10 cellular contexts compared by ENCODE assay signal in the genomic region with DNA sequence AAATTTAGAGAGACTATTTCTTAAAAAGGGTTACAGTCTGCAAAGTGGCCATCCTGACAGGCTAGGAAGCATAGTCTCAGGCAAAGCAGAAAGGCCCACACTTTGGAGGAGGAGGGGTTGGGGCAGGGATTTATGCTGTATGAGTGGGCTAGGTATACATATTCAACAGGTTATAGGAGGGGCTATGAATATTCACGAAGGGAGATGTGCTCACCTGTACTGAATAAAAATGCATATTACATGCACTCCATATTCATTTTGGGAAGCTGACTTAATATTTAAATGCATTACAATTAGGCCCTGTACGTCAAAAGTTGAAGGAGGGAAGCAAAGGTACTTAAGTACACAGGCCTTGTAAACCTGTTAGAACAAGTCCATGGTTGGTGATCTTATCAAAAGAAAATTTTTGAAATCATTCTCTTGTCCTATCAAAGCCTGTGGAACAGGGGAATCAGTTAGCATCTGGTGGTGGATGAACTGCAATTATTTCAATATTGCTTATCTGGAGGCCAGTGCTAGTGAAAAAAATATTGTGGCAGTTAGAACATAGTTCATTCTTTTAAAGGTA. TPM values are rescaled to one million over a fixed set of nuclear protein-coding genes. Genes with fewer than 3 reads are reported as not detected.
DNase-seq lines count a peak whose midpoint lies in the region; ATAC-seq, FAIRE-seq and TF ChIP-seq lines count a peak whose summit lies in the region.
"Had no signal": no experiment of that assay in that cellular context is flagged by ENCODE, and none has a peak within 500 bp of the region (broad histone marks: within the 10 kb centered on the region; RNA-seq: fewer than 3 reads in every experiment).

No MANE protein-coding gene starts in this region.

- H3K9me3 ChIP-seq in BLaER1 (no peaks in the 10 kb centered on the region), PC-9 (ENCODE audit: insufficient read depth, low read depth) (no peaks in the 10 kb centered on the region)
- H3K9me3 ChIP-seq: body of pancreas had no signal

- H3K9ac ChIP-seq in BLaER1 = peak overlapping the region; percentile 99; the same call in 1 of the 2 replicates

- H3K4me2 ChIP-seq in BLaER1 (peak overlapping the region; percentile 87), PC-9 (peak overlapping the region; percentile 99)

- TF ChIP-seq CTCF in PC-9 (conservative IDR thresholded peaks at IDR 0.05) = no peak

- POLR2A ChIA-PET in PC-9 (lab: Charles Lee; ENCODE audit: unreplicated experiment) = no interaction called here

- no peak for FAIRE-seq in GM12892 (lab: Jason Lieb, UNC)

- H3K27me3 ChIP-seq in BLaER1 = no peaks in the 10 kb centered on the region
- H3K27me3 ChIP-seq in PC-9 (ENCODE audit: insufficient read depth, low read depth) = no peaks in the 10 kb centered on the region
- H3K27me3 ChIP-seq: body of pancreas had no signal

- no peak for ATAC-seq in GM21515 (IDR thresholded peaks at IDR 0.05; ENCODE audit: unreplicated experiment)
- ATAC-seq: body of pancreas had no signal

- TF ChIP-seq POLR2A in erythroblast (IDR thresholded peaks at IDR 0.05; ENCODE audit: low read length) = no peak
- TF ChIP-seq POLR2A in GM12892 (IDR thresholded peaks at IDR 0.05; ENCODE audit: low read depth, low read length) = no peak

- BruUV-seq in PC-9 (replicated peaks; lab: Mats Ljungman, UMichigan) = no TSS peak

- H4K20me1 ChIP-seq in BLaER1 = no peaks in the 10 kb centered on the region
- no peaks in the 10 kb centered on the region for H4K20me1 ChIP-seq in PC-9 (ENCODE audit: insufficient read depth)

- no peak overlapping the region for H2AFZ ChIP-seq in PC-9

- H3K36me3 ChIP-seq in BLaER1 (peaks cover 13% of the 10 kb centered on the region), PC-9 (ENCODE audit: low read depth) (no peaks in the 10 kb centered on the region)

- H3K9me2 ChIP-seq in PC-9 (ENCODE audit: insufficient read depth) = no peaks in the 10 kb centered on the region

- H3K4me3 ChIP-seq in BLaER1 (peak overlapping the region; percentile 88; the same call in 1 of the 2 replicates), GM08714 (ENCODE audit: low read length) (peak overlapping the region; percentile 95; the same call in 1 of the 2 replicates), PC-9 (no peak overlapping the region)
- H3K4me3 ChIP-seq: body of pancreas had no signal

- CTCF ChIA-PET in PC-9 (lab: Charles Lee) = no interaction called here

- DNase-seq in PC-9 (no peak), erythroblast (lab: John Stamatoyannopoulos, UW) (peak; percentile 21 to 50), GM12892 (ENCODE audit: insufficient read length) (no peak)
- no peak for DNase-seq in activated effector memory CD4-positive, alpha-beta T cell treated with Interleukin-2 at 50 U/mL for 16 hours
- no peak for DNase-seq in stimulated activated CD4-positive, alpha-beta T cell treated with anti-CD3 and anti-CD28 coated beads, Interleukin-1b, Interleukin-23, amount 100 ng/mL, for 48 hours
- DNase-seq: body of pancreas, NCI-H2029 had no signal

- no peaks in the 10 kb centered on the region; the same call in 1 of the 2 replicates for H3F3A ChIP-seq in PC-9 (ENCODE audit: insufficient read depth, low read depth)

- H3K27ac ChIP-seq in BLaER1 (no peak overlapping the region), PC-9 (no peak overlapping the region)
- H3K27ac ChIP-seq: body of pancreas had no signal

- H3K4me1 ChIP-seq in BLaER1 (peaks cover 34% of the 10 kb centered on the region), PC-9 (replicated peaks; ENCODE audit: insufficient read depth) (peaks cover 22% of the 10 kb centered on the region)

- intact Hi-C loops in PC-9 (cut with micrococcal nuclease; ENCODE audit: unreplicated experiment) = loop anchor here (10.0 kb wide), 1 partner anchor 437 kb away; a partner anchor contains a TSS

- peaks cover 32% of the 10 kb centered on the region for H3K79me2 ChIP-seq in PC-9 (ENCODE audit: low read depth)

RNA-seq across cellular contexts. Expression of a gene that starts 1.6 kb away (rescaled TPM):
- total RNA-seq in PC-9 (2021) = 7.6 and 10.0 TPM in 2 replicates
- 14.2 TPM for polyA plus RNA-seq in GM12892 (2012; ENCODE audit: missing spikeins)

RNA-seq across cellular contexts. Expression of a gene that starts 2.2 kb away (rescaled TPM):
- total RNA-seq in PC-9 (2021) = 35.7 and 46.9 TPM in 2 replicates
- 36.9 TPM for polyA plus RNA-seq in GM12892 (2012; ENCODE audit: missing spikeins)

RNA-seq across cellular contexts. Expression of a gene that starts 33.9 kb away (rescaled TPM):
- 232 and 246 TPM in 2 replicates for total RNA-seq in PC-9 (2021)
- polyA plus RNA-seq in GM12892 (2012; ENCODE audit: missing spikeins) = 87.3 TPM

Comparison
In these comparisons a context has a peak if more than half of its experiments do, and no peak if none do; other contexts are left out.
1. DNase-seq: peak in erythroblast (2 of 2); none in PC-9 (0 of 2), GM12892 (single experiment), activated effector memory CD4-positive, alpha-beta T cell treated with Interleukin-2 at 50 U/mL for 16 hours (single experiment) and stimulated activated CD4-positive, alpha-beta T cell treated with anti-CD3 and anti-CD28 coated beads, Interleukin-1b, Interleukin-23, amount 100 ng/mL, for 48 hours (single experiment).